Comparison of ENCODE assay signal across 20 cellular contexts in genomic region chr15:93050648-93051047, GRCh38. TPM values are rescaled to one million over a fixed set of nuclear protein-coding genes. Genes with fewer than 3 reads are reported as not detected.
"Had no signal": no experiment of that assay in that cellular context is flagged by ENCODE, and none has a peak within 500 bp of the region (broad histone marks: within the 10 kb centered on the region; RNA-seq: fewer than 3 reads in every experiment).

No MANE protein-coding gene starts in this region.

- ATAC-seq: foreskin keratinocyte, right lobe of liver had no signal

- H3K27ac ChIP-seq: coronary artery, epithelial cell of prostate, foreskin keratinocyte, left ventricle myocardium inferior, pancreas, right lobe of liver, thoracic aorta, vagina, WERI-Rb-1 had no signal

- H3K4me2 ChIP-seq: smooth muscle cell had no signal

- DNase-seq: activated CD4-positive, CD25-positive, alpha-beta regulatory T cell treated with anti-CD3 and anti-CD28 coated beads, Interleukin-2, amount 50 U/mL, for 72 hours; activated naive CD4-positive, alpha-beta T cell treated with Interleukin-2 at 50 U/mL for 16 hours; activated naive CD8-positive, alpha-beta T cell treated with anti-CD3 and anti-CD28 coated beads, Interleukin-2, amount 10 ng/mL, durations not matched to agents 7 days and 5 days; activated T-cell treated with anti-CD3 and anti-CD28 coated beads, Interleukin-2, amount 50 U/mL, for 1 hour; amniotic stem cell; foreskin keratinocyte; left ventricle myocardium inferior; natural killer cell; stimulated activated CD4-positive, alpha-beta T cell treated with anti-CD3 and anti-CD28 coated beads, Interleukin-15, amount 100 ng/mL, for 24 hours; stimulated activated naive CD4-positive, alpha-beta T cell; WERI-Rb-1 had no signal

- H3K27me3 ChIP-seq: breast epithelium, pancreas, right lobe of liver, vagina had no signal

- H3K9me3 ChIP-seq: pancreas, right lobe of liver, vagina had no signal

- H3K4me3 ChIP-seq: coronary artery, left ventricle myocardium inferior, pancreas, right lobe of liver, smooth muscle cell, thoracic aorta, vagina had no signal

- H3K4me1 ChIP-seq: foreskin keratinocyte, left ventricle myocardium inferior, pancreas, right lobe of liver had no signal

- H3K36me3 ChIP-seq: breast epithelium, pancreas, right lobe of liver, WERI-Rb-1 had no signal

RNA-seq across cellular contexts. Expression of gene RGMA, which starts 38.4 kb away (rescaled TPM):
- total RNA-seq: natural killer cell, pulmonary artery endothelial cell had no signal
